ENCODE assay signal across 8 cellular contexts in genomic region chr7:127447326-127447945, GRCh38. TPM values are rescaled to one million over a fixed set of nuclear protein-coding genes. Genes with fewer than 3 reads are reported as not detected.
DNase-seq lines count a peak whose midpoint lies in the region; ATAC-seq, FAIRE-seq and TF ChIP-seq lines count a peak whose summit lies in the region.

No MANE protein-coding gene starts in this region.

- CTCF ChIA-PET in PC-9 (lab: Charles Lee), result interaction anchor here (0.6 kb wide), 1 partner anchor 857 kb away, joined by 4 read pairs; no protein-coding TSS in a partner anchor

- H3K4me1 ChIP-seq in PC-9 (replicated peaks; ENCODE audit: insufficient read depth), result no peaks in the 10 kb centered on the region
- no peaks in the 10 kb centered on the region for H3K4me1 ChIP-seq in kidney (ENCODE audit: control insufficient read depth in 1 of 2, insufficient read depth in 1 of 2, low read depth in 1 of 2, low read length in 2 of 2)

- H3K79me2 ChIP-seq in PC-9 (ENCODE audit: low read depth), result no peaks in the 10 kb centered on the region

- H3K4me3 ChIP-seq in PC-9, result no peak overlapping the region
- no peak overlapping the region for H3K4me3 ChIP-seq in kidney (ENCODE audit: low read length in 2 of 2)

- peak; percentile 100 for ATAC-seq in GM19467 (IDR thresholded peaks at IDR 0.05; ENCODE audit: unreplicated experiment)
- ATAC-seq in HG03460 (IDR thresholded peaks at IDR 0.05; ENCODE audit: unreplicated experiment), result peak; percentile 100

- BruUV-seq in PC-9 (replicated peaks; lab: Mats Ljungman, UMichigan), result no TSS peak

- no peak overlapping the region for H3K4me2 ChIP-seq in PC-9

- H3K36me3 ChIP-seq in PC-9 (ENCODE audit: low read depth), result no peaks in the 10 kb centered on the region
- H3K36me3 ChIP-seq in kidney (ENCODE audit: control insufficient read depth in 1 of 2, insufficient read depth in 2 of 2, low read length in 2 of 2), result no peaks in the 10 kb centered on the region

- intact Hi-C loops in PC-9 (cut with micrococcal nuclease; ENCODE audit: unreplicated experiment), result no loop called here
- intact Hi-C loops in kidney (cut with DNase I), result no loop called here

- H3K27me3 ChIP-seq in PC-9 (ENCODE audit: insufficient read depth, low read depth), result peaks cover 25% of the 10 kb centered on the region

- no peaks in the 10 kb centered on the region for H4K20me1 ChIP-seq in PC-9 (ENCODE audit: insufficient read depth)

- peaks cover 11% of the 10 kb centered on the region; the same call in 1 of the 2 replicates for H3K9me3 ChIP-seq in PC-9 (ENCODE audit: insufficient read depth, low read depth)
- peaks cover 0 to 14% of the 10 kb centered on the region in 2 donors for H3K9me3 ChIP-seq in kidney (ENCODE audit: control insufficient read depth in 1 of 2, low read length in 2 of 2)

- H3K9ac ChIP-seq in kidney (ENCODE audit: low read length in 2 of 2), result no peak overlapping the region

- no peaks in the 10 kb centered on the region for H3F3A ChIP-seq in PC-9 (ENCODE audit: insufficient read depth, low read depth)

- no peak overlapping the region for H2AFZ ChIP-seq in PC-9

- FAIRE-seq in kidney (lab: Jason Lieb, UNC), result no peak

- H3K27ac ChIP-seq in PC-9, result no peak overlapping the region
- no peak overlapping the region for H3K27ac ChIP-seq in kidney (ENCODE audit: low read depth in 2 of 2, low read length in 2 of 2)

- DNase-seq in DMS53 treated with DMSO at 0.1 percent for 48 hours (lab: John Stamatoyannopoulos, UW; ENCODE audit: unreplicated experiment) (peak; percentile 88), PC-9 (peak; percentile 5 to 53), kidney (no peak), mesenteric fat pad (ENCODE audit: low spot score) (no peak)
- peak; percentile 74 for DNase-seq in activated effector memory CD4-positive, alpha-beta T cell treated with anti-CD3 and anti-CD28 coated beads, Interleukin-2, amount 50 U/mL, for 16 hours
- DNase-seq in stimulated activated CD8-positive, alpha-beta memory T cell treated with anti-CD3 and anti-CD28 coated beads, Interleukin-4, amount 100 ng/mL, for 24 hours (ENCODE audit: low read depth), result peak; percentile 19

- no peaks in the 10 kb centered on the region for H3K9me2 ChIP-seq in PC-9 (ENCODE audit: insufficient read depth)

- POLR2A ChIA-PET in PC-9 (lab: Charles Lee; ENCODE audit: unreplicated experiment), result interaction anchor here (0.6 kb wide), 1 partner anchor 198 kb away, joined by 3 read pairs; no protein-coding TSS in a partner anchor

- peak; percentile 78 for TF ChIP-seq CTCF in PC-9 (conservative IDR thresholded peaks at IDR 0.05)
- TF ChIP-seq CTCF in kidney (IDR thresholded peaks at IDR 0.05; ENCODE audit: borderline replicate concordance, extremely low read depth, insufficient read depth), result peak; percentile 29

RNA-seq across cellular contexts. Expression of gene ZNF800, which starts 54.9 kb away (rescaled TPM):
- total RNA-seq in PC-9 (2021) (32.4 and 32.6 TPM in 2 replicates), kidney (36.8 TPM), mesenteric fat pad (40.2 TPM)
- polyA plus RNA-seq in kidney (ENCODE audit: insufficient read depth, low read depth, low replicate concordance), result 4.5 TPM

Comparison
In these comparisons a context has a peak if more than half of its experiments do, and no peak if none do; other contexts are left out.
1. DNase-seq: peak in DMS53 treated with DMSO at 0.1 percent for 48 hours (single experiment), PC-9 (2 of 2), activated effector memory CD4-positive, alpha-beta T cell treated with anti-CD3 and anti-CD28 coated beads, Interleukin-2, amount 50 U/mL, for 16 hours (single experiment) and stimulated activated CD8-positive, alpha-beta memory T cell treated with anti-CD3 and anti-CD28 coated beads, Interleukin-4, amount 100 ng/mL, for 24 hours (single experiment); none in kidney (single experiment) and mesenteric fat pad (single experiment).